ENCODE assay signal across 16 cellular contexts in genomic region chr22:31614781-31615480, GRCh38. TPM values are rescaled to one million over a fixed set of nuclear protein-coding genes. Genes with fewer than 3 reads are reported as not detected.
DNase-seq lines count a peak whose midpoint lies in the region; ATAC-seq lines count a peak whose summit lies in the region.
"Had no signal": no experiment of that assay in that cellular context is flagged by ENCODE, and none has a peak within 500 bp of the region (broad histone marks: within the 10 kb centered on the region; RNA-seq: fewer than 3 reads in every experiment).

No MANE protein-coding gene starts in this region.

- H4K20me1 ChIP-seq in Karpas-422 (ENCODE audit: insufficient read depth, low read depth, low read length): no peaks in the 10 kb centered on the region; the same call in 1 of the 2 replicates

- 0 out of 2 replicates have a peak overlapping the region, but pooled peaks have one; percentile 27 for H3K9ac ChIP-seq in Karpas-422 (ENCODE audit: low read length)
- no peak overlapping the region for H3K9ac ChIP-seq in trophoblast cell (ENCODE audit: low read length)

- H3K27me3 ChIP-seq in Karpas-422 (ENCODE audit: low read length): no peaks in the 10 kb centered on the region
- H3K27me3 ChIP-seq in trophoblast cell (ENCODE audit: insufficient read depth, low read length): no peaks in the 10 kb centered on the region

- H3K79me2 ChIP-seq in Karpas-422 (ENCODE audit: low read length) (no peaks in the 10 kb centered on the region), trophoblast cell (ENCODE audit: control insufficient read depth, insufficient read depth, low read length, poor library complexity) (no peaks in the 10 kb centered on the region)

- H3K4me2 ChIP-seq in Karpas-422 (ENCODE audit: low read depth, low read length, poor library complexity, severe bottlenecking) (no peak overlapping the region), trophoblast cell (ENCODE audit: low read length) (no peak overlapping the region)

- H3K18ac ChIP-seq in trophoblast cell (ENCODE audit: low read length): no peak overlapping the region

- no peaks in the 10 kb centered on the region for H3K9me3 Mint-ChIP-seq in activated T-cell treated with anti-CD3 and anti-CD28 coated beads, Interleukin-2, amount 50 U/mL, for 24 hours
- no peaks in the 10 kb centered on the region for H3K9me3 Mint-ChIP-seq in activated T-cell treated with anti-CD3 and anti-CD28 coated beads, Interleukin-2, amount 50 U/mL, for 4 hours
- H3K9me3 Mint-ChIP-seq in dendritic cell treated with granulocyte-macrophage colony-stimulating factor and Interleukin-4, amounts not matched to agents 40 ng/mL and 50 ng/mL, for 4 days: no peaks in the 10 kb centered on the region

- H4K8ac ChIP-seq in trophoblast cell (ENCODE audit: low read depth, low read length): peak overlapping the region; percentile 0

- H3K36me3 Mint-ChIP-seq in activated T-cell treated with anti-CD3 and anti-CD28 coated beads, Interleukin-2, amount 50 U/mL, for 24 hours (ENCODE audit: low read depth): peaks cover 87% of the 10 kb centered on the region
- H3K36me3 Mint-ChIP-seq in activated T-cell treated with anti-CD3 and anti-CD28 coated beads, Interleukin-2, amount 50 U/mL, for 4 hours (ENCODE audit: insufficient read depth): peaks cover 22% of the 10 kb centered on the region
- peaks cover 85% of the 10 kb centered on the region for H3K36me3 Mint-ChIP-seq in dendritic cell treated with granulocyte-macrophage colony-stimulating factor and Interleukin-4, amounts not matched to agents 40 ng/mL and 50 ng/mL, for 4 days (ENCODE audit: low read depth)

- H3K79me1 ChIP-seq in trophoblast cell (ENCODE audit: low read length): no peaks in the 10 kb centered on the region

- no peak overlapping the region for H4K12ac ChIP-seq in trophoblast cell (ENCODE audit: low read depth, low read length)

- no peak overlapping the region for H4K91ac ChIP-seq in trophoblast cell (ENCODE audit: low read depth, low read length)

- H2BK12ac ChIP-seq in trophoblast cell (ENCODE audit: low read length): no peak overlapping the region

- peak overlapping the region; percentile 17 for H3K14ac ChIP-seq in trophoblast cell (ENCODE audit: low read length)

- ATAC-seq in activated T-cell treated with anti-CD3 and anti-CD28 coated beads, Interleukin-2, amount 50 U/mL, for 4 hours: no peak
- ATAC-seq: Panc1 had no signal

- intact Hi-C loops in dendritic cell treated with granulocyte-macrophage colony-stimulating factor and Interleukin-4, amounts not matched to agents 40 ng/mL and 50 ng/mL, for 4 days (cut with micrococcal nuclease): loop anchor here (5.0 kb wide), 1 partner anchor 53 kb away; no protein-coding TSS in a partner anchor

- no peak overlapping the region for H2BK120ac ChIP-seq in trophoblast cell (ENCODE audit: insufficient read depth, low read length, poor library complexity)

- no peak overlapping the region for H3K4me3 ChIP-seq in Karpas-422 (ENCODE audit: low read length)
- no peak overlapping the region for H3K4me3 ChIP-seq in trophoblast cell (ENCODE audit: low read depth, low read length)

- no peaks in the 10 kb centered on the region for H3K9me3 ChIP-seq in Karpas-422 (ENCODE audit: low read length)
- peaks cover 2% of the 10 kb centered on the region for H3K9me3 ChIP-seq in trophoblast cell (ENCODE audit: insufficient read depth, low read depth, low read length)

- no peak overlapping the region for H2BK5ac ChIP-seq in trophoblast cell (ENCODE audit: low read depth, low read length, poor library complexity)

- H2AFZ ChIP-seq in Karpas-422 (ENCODE audit: low read length) (no peak overlapping the region), trophoblast cell (ENCODE audit: insufficient read depth, low read length, poor library complexity) (no peak overlapping the region)

- no peak overlapping the region for H3K27ac ChIP-seq in Karpas-422 (ENCODE audit: low read length)
- H3K27ac ChIP-seq in trophoblast cell (ENCODE audit: low read depth, low read length): no peak overlapping the region

- no CpG with 5 or more reads among the region's 18 CpGs for WGBS in trophoblast cell (ENCODE audit: extremely low coverage, insufficient coverage, insufficient read length)

- H3K4me1 Mint-ChIP-seq in activated T-cell treated with anti-CD3 and anti-CD28 coated beads, Interleukin-2, amount 50 U/mL, for 24 hours (ENCODE audit: low read depth): peaks cover 30% of the 10 kb centered on the region
- peaks cover 20% of the 10 kb centered on the region for H3K4me1 Mint-ChIP-seq in activated T-cell treated with anti-CD3 and anti-CD28 coated beads, Interleukin-2, amount 50 U/mL, for 4 hours (ENCODE audit: low read depth)
- peaks cover 44% of the 10 kb centered on the region for H3K4me1 Mint-ChIP-seq in dendritic cell treated with granulocyte-macrophage colony-stimulating factor and Interleukin-4, amounts not matched to agents 40 ng/mL and 50 ng/mL, for 4 days (ENCODE audit: low read depth)

- peaks cover 8% of the 10 kb centered on the region for H3K4me1 ChIP-seq in Karpas-422 (ENCODE audit: low read length)
- peaks cover 17 to 24% of the 10 kb centered on the region in 2 experiments for H3K4me1 ChIP-seq in trophoblast cell (ENCODE audit: control insufficient read depth in 1 of 2, insufficient read depth in 2 of 2, low read length in 2 of 2)

- no peak overlapping the region for H2AK5ac ChIP-seq in trophoblast cell (ENCODE audit: low read length)

- H3K4me3 Mint-ChIP-seq in activated T-cell treated with anti-CD3 and anti-CD28 coated beads, Interleukin-2, amount 50 U/mL, for 24 hours: no peak overlapping the region
- H3K4me3 Mint-ChIP-seq in activated T-cell treated with anti-CD3 and anti-CD28 coated beads, Interleukin-2, amount 50 U/mL, for 4 hours: no peak overlapping the region
- no peak overlapping the region for H3K4me3 Mint-ChIP-seq in dendritic cell treated with granulocyte-macrophage colony-stimulating factor and Interleukin-4, amounts not matched to agents 40 ng/mL and 50 ng/mL, for 4 days

- H3K9me2 ChIP-seq in Karpas-422 (replicated peaks; ENCODE audit: insufficient read depth, low read length): no peaks in the 10 kb centered on the region

- H3K23ac ChIP-seq in trophoblast cell (ENCODE audit: low read length): no peak overlapping the region

- no peaks in the 10 kb centered on the region for H3K27me3 Mint-ChIP-seq in activated T-cell treated with anti-CD3 and anti-CD28 coated beads, Interleukin-2, amount 50 U/mL, for 24 hours
- H3K27me3 Mint-ChIP-seq in activated T-cell treated with anti-CD3 and anti-CD28 coated beads, Interleukin-2, amount 50 U/mL, for 4 hours (ENCODE audit: low read depth): no peaks in the 10 kb centered on the region
- no peaks in the 10 kb centered on the region for H3K27me3 Mint-ChIP-seq in dendritic cell treated with granulocyte-macrophage colony-stimulating factor and Interleukin-4, amounts not matched to agents 40 ng/mL and 50 ng/mL, for 4 days

- peak; percentile 31 for DNase-seq in activated T-cell treated with anti-CD3 and anti-CD28 coated beads, Interleukin-2, amount 50 U/mL, for 24 hours
- DNase-seq in activated T-cell treated with anti-CD3 and anti-CD28 coated beads, Interleukin-2, amount 50 U/mL, for 4 hours: no peak
- DNase-seq in Karpas-422 (no peak), trophoblast cell (no peak), NCI-H2171 (lab: John Stamatoyannopoulos, UW) (no peak), GM19240 (ENCODE audit: insufficient read length, low spot score) (no peak), NCI-H1048 (lab: John Stamatoyannopoulos, UW) (no peak)
- DNase-seq: activated CD4-positive, alpha-beta T cell treated with anti-CD3 and anti-CD28 coated beads for 1 hour; activated gamma-delta T cell treated with Interleukin-2 at 50 U/mL for 16 hours; mesendoderm; NCI-H1436; NCI-H510A treated with DMSO at 0.1 percent for 48 hours; stimulated activated CD4-positive, alpha-beta T cell treated with anti-CD3 and anti-CD28 coated beads, Interleukin-15, amount 100 ng/mL, for 24 hours; SW 1271 had no signal

- peak overlapping the region; percentile 89 for H3K27ac Mint-ChIP-seq in activated T-cell treated with anti-CD3 and anti-CD28 coated beads, Interleukin-2, amount 50 U/mL, for 24 hours
- peak overlapping the region; percentile 66 for H3K27ac Mint-ChIP-seq in dendritic cell treated with granulocyte-macrophage colony-stimulating factor and Interleukin-4, amounts not matched to agents 40 ng/mL and 50 ng/mL, for 4 days

- H3K36me3 ChIP-seq in Karpas-422 (ENCODE audit: insufficient read depth, low read length) (peaks cover 14% of the 10 kb centered on the region), trophoblast cell (ENCODE audit: control insufficient read depth in 1 of 2, insufficient read depth in 2 of 2, low read length in 2 of 2) (peaks cover 27 to 39% of the 10 kb centered on the region in 2 experiments)

- H3K4ac ChIP-seq in trophoblast cell (ENCODE audit: low read depth, low read length): no peak overlapping the region

RNA-seq across cellular contexts. Expression of gene PISD, which starts 47.1 kb away (rescaled TPM):
- 100 to 1,000 TPM in 1 of 3 donors, 10 to 100 TPM in 2; 80.0 to 101 (median 81.2) TPM for total RNA-seq in activated T-cell treated with anti-CD3 and anti-CD28 coated beads, Interleukin-2, amount 50 U/mL, for 4 hours
- total RNA-seq in Karpas-422 (2014; rRNA removed; shearing (Covaris generic); ENCODE audit: low replicate concordance): 31.6 and 45.8 TPM in 2 replicates
- 26.1 and 26.7 TPM in 2 replicates for polyA plus RNA-seq in trophoblast cell (2013)
